Comparison of ENCODE assay signal across 8 cellular contexts in genomic region chr11:114439229-114440120, GRCh38. TPM values are rescaled to one million over a fixed set of nuclear protein-coding genes. Genes with fewer than 3 reads are reported as not detected.
DNase-seq lines count a peak whose midpoint lies in the region; ATAC-seq and TF ChIP-seq lines count a peak whose summit lies in the region.

TSS of gene REXO2 (plus strand) at chr11:114439467. CDS start at chr11:114439529, 62 bp downstream.

- no peaks in the 10 kb centered on the region for H3K36me3 Mint-ChIP-seq in activated naive CD4-positive, alpha-beta T cell treated with anti-CD3 and anti-CD28 coated beads, Interleukin-2, amount 50 U/mL, for 24 hours

- peaks cover 33% of the 10 kb centered on the region for H3K4me1 Mint-ChIP-seq in activated naive CD4-positive, alpha-beta T cell treated with anti-CD3 and anti-CD28 coated beads, Interleukin-2, amount 50 U/mL, for 24 hours

- H3K9me3 Mint-ChIP-seq in activated naive CD4-positive, alpha-beta T cell treated with anti-CD3 and anti-CD28 coated beads, Interleukin-2, amount 50 U/mL, for 24 hours, result no peaks in the 10 kb centered on the region

- H3K27ac Mint-ChIP-seq in activated naive CD4-positive, alpha-beta T cell treated with anti-CD3 and anti-CD28 coated beads, Interleukin-2, amount 50 U/mL, for 24 hours, result peak within 1 kb of the TSS; percentile 93

- DNase-seq in GM10266 (ENCODE audit: extremely low spot score) (peak; percentile 90), NCI-H1092 (lab: John Stamatoyannopoulos, UW) (peak; percentile 97), globus pallidus (ENCODE audit: low spot score) (peak; percentile 96), occipital lobe (lab: John Stamatoyannopoulos, UW) (peak; percentile 93)

- no peak within 1 kb of the TSS for H3K27ac ChIP-seq in temporal lobe (ENCODE audit: low read depth, low read length)

- ATAC-seq in HG02588 (IDR thresholded peaks at IDR 0.05; ENCODE audit: unreplicated experiment) (peak; percentile 99), SK-N-SH treated with all-trans-retinoic acid at 6 μM for 48 hours (peak; percentile 96)

- H3K27me3 Mint-ChIP-seq in activated naive CD4-positive, alpha-beta T cell treated with anti-CD3 and anti-CD28 coated beads, Interleukin-2, amount 50 U/mL, for 24 hours, result no peaks in the 10 kb centered on the region

- peak within 1 kb of the TSS; percentile 99 for H3K4me3 Mint-ChIP-seq in activated naive CD4-positive, alpha-beta T cell treated with anti-CD3 and anti-CD28 coated beads, Interleukin-2, amount 50 U/mL, for 24 hours

- peak; percentile 22 for TF ChIP-seq CTCF in GM10266 (IDR thresholded peaks at IDR 0.05; ENCODE audit: control insufficient read depth, insufficient read depth, low read depth, missing control alignments)

TF ChIP-seq in SK-N-SH treated with all-trans-retinoic acid at 6 μM for 48 hours, 23 proteins besides CTCF, POLR2A, EP300 and RAD21:
- TF ChIP-seq CSDC2 (CRISPR knock-in tag; IDR thresholded peaks at IDR 0.05) (no peak; the same call in 1 of the 2 replicates), ESRRG (CRISPR knock-in tag; IDR thresholded peaks at IDR 0.05) (no peak), ZC3H10 (CRISPR knock-in tag; IDR thresholded peaks at IDR 0.05) (no peak), ZNF70 (CRISPR knock-in tag; IDR thresholded peaks at IDR 0.05) (no peak), PATZ1 (CRISPR knock-in tag; IDR thresholded peaks at IDR 0.05; ENCODE audit: borderline replicate concordance) (no peak), ISL1 (CRISPR knock-in tag; IDR thresholded peaks at IDR 0.05) (no peak), BACH2 (CRISPR knock-in tag; IDR thresholded peaks at IDR 0.05; ENCODE audit: borderline replicate concordance) (no peak), ZNF565 (CRISPR knock-in tag; conservative IDR thresholded peaks at IDR 0.05; ENCODE audit: low read depth) (no peak), OSR1 (CRISPR knock-in tag; IDR thresholded peaks at IDR 0.05) (no peak), GLIS3 (CRISPR knock-in tag; IDR thresholded peaks at IDR 0.05) (no peak), TCF4 (CRISPR knock-in tag; IDR thresholded peaks at IDR 0.05; ENCODE audit: borderline replicate concordance) (no peak), CREB5 (CRISPR knock-in tag; IDR thresholded peaks at IDR 0.05; ENCODE audit: low read depth) (no peak), ARNTL (CRISPR knock-in tag; IDR thresholded peaks at IDR 0.05; ENCODE audit: borderline replicate concordance, low read depth) (no peak), ZNF8 (CRISPR knock-in tag; IDR thresholded peaks at IDR 0.05) (no peak), CSRNP3 (CRISPR knock-in tag; IDR thresholded peaks at IDR 0.05) (no peak)

RNA-seq across cellular contexts. Expression of gene REXO2, which starts in this region (rescaled TPM):
- 41.3 TPM for total RNA-seq in occipital lobe
- 34.7 TPM for total RNA-seq in temporal lobe
